Comparison of ENCODE assay signal across 15 cellular contexts in genomic region chr9:32782476-32783167, GRCh38. TPM values are rescaled to one million over a fixed set of nuclear protein-coding genes. Genes with fewer than 3 reads are reported as not detected.
DNase-seq lines count a peak whose midpoint lies in the region; ATAC-seq and TF ChIP-seq lines count a peak whose summit lies in the region.
"Had no signal": no experiment of that assay in that cellular context is flagged by ENCODE, and none has a peak within 500 bp of the region (broad histone marks: within the 10 kb centered on the region; RNA-seq: fewer than 3 reads in every experiment).

No MANE protein-coding gene starts in this region.

- H3K36me3 ChIP-seq in upper lobe of right lung (no peaks in the 10 kb centered on the region), OCI-LY7 (ENCODE audit: insufficient read depth, low read length) (no peaks in the 10 kb centered on the region), ascending aorta (no peaks in the 10 kb centered on the region)

- H3K27me3 Mint-ChIP-seq in natural killer cell treated with Interleukin-12 subunit alpha and Interleukin-12 subunit beta and Interleukin-15 and Interleukin-18, amount 100 ng/mL, for 72 hours, result peaks cover 29 to 38% of the 10 kb centered on the region in 2 donors
- H3K27me3 Mint-ChIP-seq in natural killer cell (ENCODE audit: low read depth in 2 of 2), result peaks cover 33 to 71% of the 10 kb centered on the region in 2 donors
- peaks cover 90% of the 10 kb centered on the region for H3K27me3 Mint-ChIP-seq in nephron (ENCODE audit: low read depth)

- intact Hi-C loops in natural killer cell (cut with micrococcal nuclease), result no loop called here
- intact Hi-C loops in dorsolateral prefrontal cortex (cut with DNase I), result no loop called here
- intact Hi-C loops in upper lobe of right lung (cut with DNase I), result no loop called here
- intact Hi-C loops in OCI-LY7 (cut with micrococcal nuclease; ENCODE audit: unreplicated experiment), result no loop called here
- intact Hi-C loops in ascending aorta (cut with DNase I), result no loop called here

- TF ChIP-seq CTCF in natural killer cell (IDR thresholded peaks at IDR 0.05) (no peak), dorsolateral prefrontal cortex (IDR thresholded peaks at IDR 0.05 in 54 of 56, conservative IDR thresholded peaks at IDR 0.05 in 2 of 56; ENCODE audit: low read depth in 1 of 56, partially characterized antibody in 56 of 56) (no peak), nephron (IDR thresholded peaks at IDR 0.05; ENCODE audit: unreplicated experiment in 3 of 3) (no peak), upper lobe of right lung (IDR thresholded peaks at IDR 0.05) (no peak), OCI-LY7 (conservative IDR thresholded peaks at IDR 0.05; ENCODE audit: low read length) (no peak), ascending aorta (IDR thresholded peaks at IDR 0.05) (no peak)

- no peaks in the 10 kb centered on the region for H3K4me1 Mint-ChIP-seq in natural killer cell treated with Interleukin-12 subunit alpha and Interleukin-12 subunit beta and Interleukin-15 and Interleukin-18, amount 100 ng/mL, for 72 hours (ENCODE audit: low read depth in 2 of 2)
- H3K4me1 Mint-ChIP-seq in natural killer cell (no peaks in the 10 kb centered on the region), nephron (peaks cover 16% of the 10 kb centered on the region)
- H3K4me1 Mint-ChIP-seq: B cell had no signal

- H3K27ac ChIP-seq in dorsolateral prefrontal cortex (no peak overlapping the region), upper lobe of right lung (no peak overlapping the region), OCI-LY7 (ENCODE audit: low read depth, low read length, poor library complexity, severe bottlenecking) (no peak overlapping the region), ascending aorta (no peak overlapping the region)

- no peaks in the 10 kb centered on the region for H3K79me2 ChIP-seq in OCI-LY7 (ENCODE audit: insufficient read depth, low read depth, low read length)

- no peak overlapping the region for H3K4me3 Mint-ChIP-seq in natural killer cell treated with Interleukin-12 subunit alpha and Interleukin-12 subunit beta and Interleukin-15 and Interleukin-18, amount 100 ng/mL, for 72 hours
- H3K4me3 Mint-ChIP-seq in natural killer cell (no peak overlapping the region), nephron (peak overlapping the region; percentile 64 to 72 (median 69))
- H3K4me3 Mint-ChIP-seq: B cell had no signal

- POLR2A ChIA-PET in OCI-LY7 (lab: Charles Lee), result interaction anchor here (1.2 kb wide), 1 partner anchor 10 kb away, joined by 5 read pairs; no protein-coding TSS in a partner anchor

- H3K27me3 ChIP-seq in dorsolateral prefrontal cortex, result peaks cover 0 to 63% (median 37%) of the 10 kb centered on the region in 45 donors
- peaks cover 44% of the 10 kb centered on the region for H3K27me3 ChIP-seq in upper lobe of right lung
- H3K27me3 ChIP-seq in ascending aorta, result no peaks in the 10 kb centered on the region

- DNase-seq in natural killer cell treated with Interleukin-12 subunit alpha and Interleukin-12 subunit beta and Interleukin-15 and Interleukin-18, amount 100 ng/mL, for 72 hours (ENCODE audit: low spot score), result no peak
- DNase-seq in natural killer cell (no peak), dorsolateral prefrontal cortex (no peak), upper lobe of right lung (no peak), globus pallidus (ENCODE audit: low spot score) (no peak), OCI-LY7 (ENCODE audit: low spot score) (no peak), ascending aorta (ENCODE audit: low spot score in 2 of 2) (no peak)
- DNase-seq: activated CD4-positive, alpha-beta T cell treated with anti-CD3 and anti-CD28 coated beads for 1 hour; aorta; DND-41; NCI-H2029 treated with DMSO at 0.1 percent for 48 hours; stimulated activated CD4-positive, alpha-beta T cell treated with anti-CD3 and anti-CD28 coated beads, Interleukin-1b, Interleukin-23, amount 100 ng/mL, for 48 hours had no signal

- no peak overlapping the region for H2AFZ ChIP-seq in OCI-LY7 (ENCODE audit: low read length)

- no peak overlapping the region for H3K4me2 ChIP-seq in OCI-LY7 (ENCODE audit: low read length)

- H3K4me3 ChIP-seq in dorsolateral prefrontal cortex (peak overlapping the region in 55 of 59 donors; percentile 6 to 65 (median 41)), upper lobe of right lung (peak overlapping the region; percentile 4), OCI-LY7 (ENCODE audit: low read depth, low read length, poor library complexity, severe bottlenecking) (no peak overlapping the region), ascending aorta (no peak overlapping the region)

- H3K9me2 ChIP-seq in OCI-LY7 (ENCODE audit: insufficient read depth, low read length), result 0 out of 2 replicates have a peak, but pooled peaks cover 4% of the 10 kb centered on the region

- H3K4me1 ChIP-seq in upper lobe of right lung, result no peaks in the 10 kb centered on the region
- H3K4me1 ChIP-seq in OCI-LY7 (ENCODE audit: insufficient read depth, low read length, poor library complexity, severe bottlenecking), result no peaks in the 10 kb centered on the region
- no peaks in the 10 kb centered on the region for H3K4me1 ChIP-seq in ascending aorta

- H4K20me1 ChIP-seq in OCI-LY7 (ENCODE audit: insufficient read depth, low read length), result no peaks in the 10 kb centered on the region

- no TSS peak for BruUV-seq in OCI-LY7 (replicated peaks; lab: Mats Ljungman, UMichigan)

- no peak overlapping the region for H3K27ac Mint-ChIP-seq in natural killer cell treated with Interleukin-12 subunit alpha and Interleukin-12 subunit beta and Interleukin-15 and Interleukin-18, amount 100 ng/mL, for 72 hours
- H3K27ac Mint-ChIP-seq in natural killer cell, result no peak overlapping the region
- no peak overlapping the region for H3K27ac Mint-ChIP-seq in nephron
- H3K27ac Mint-ChIP-seq: B cell had no signal

- CTCF ChIA-PET in OCI-LY7 (lab: Charles Lee; ENCODE audit: unreplicated experiment), result no interaction called here

- peaks cover 5% of the 10 kb centered on the region for H3K9me3 Mint-ChIP-seq in natural killer cell treated with Interleukin-12 subunit alpha and Interleukin-12 subunit beta and Interleukin-15 and Interleukin-18, amount 100 ng/mL, for 72 hours
- H3K9me3 Mint-ChIP-seq in natural killer cell (peaks cover 0 to 4% of the 10 kb centered on the region in 2 donors), nephron (peaks cover 2% of the 10 kb centered on the region)

- no peaks in the 10 kb centered on the region for H3K9me3 ChIP-seq in upper lobe of right lung
- no peaks in the 10 kb centered on the region for H3K9me3 ChIP-seq in OCI-LY7 (ENCODE audit: low read length)
- no peaks in the 10 kb centered on the region for H3K9me3 ChIP-seq in ascending aorta

- ATAC-seq in natural killer cell treated with Interleukin-12 subunit alpha and Interleukin-12 subunit beta and Interleukin-15 and Interleukin-18, amount 100 ng/mL, for 72 hours, result peak; percentile 31 to 36
- ATAC-seq in natural killer cell (no peak), upper lobe of right lung (peak; percentile 27)

- peaks cover 4% of the 10 kb centered on the region for H3K36me3 Mint-ChIP-seq in natural killer cell treated with Interleukin-12 subunit alpha and Interleukin-12 subunit beta and Interleukin-15 and Interleukin-18, amount 100 ng/mL, for 72 hours
- H3K36me3 Mint-ChIP-seq in natural killer cell (peaks cover 8% of the 10 kb centered on the region), nephron (ENCODE audit: low read depth) (no peaks in the 10 kb centered on the region)

RNA-seq across cellular contexts. Expression of gene TMEM215, which starts 0.7 kb away (rescaled TPM):
- not detected for total RNA-seq in natural killer cell treated with Interleukin-12 subunit alpha and Interleukin-12 subunit beta and Interleukin-15 and Interleukin-18, amount 100 ng/mL, for 72 hours
- total RNA-seq in natural killer cell (not detected), dorsolateral prefrontal cortex (1 to 10 TPM in 6 of 120 experiments, under 1 TPM in 76, not detected in 38; 0.07 to 1.8 (median 0.33) TPM), upper lobe of right lung (not detected), OCI-LY7 (2022) (not detected in 2 replicates), ascending aorta (0.75 TPM)
- 0.10 TPM in 1 of 2 replicates, not detected in the other for total RNA-seq in OCI-LY7 (2014; rRNA removed; shearing (Covaris generic))
- total RNA-seq: aorta, B cell, lung microvascular endothelial cell had no signal

Comparison
In these comparisons a context has a peak if more than half of its experiments do, and no peak if none do; other contexts are left out.
1. ATAC-seq: peak in natural killer cell treated with Interleukin-12 subunit alpha and Interleukin-12 subunit beta and Interleukin-15 and Interleukin-18, amount 100 ng/mL, for 72 hours (2 of 2) and upper lobe of right lung (single experiment); none in natural killer cell (0 of 3).
2. H3K4me3 Mint-ChIP-seq: peak in nephron (3 of 3); none in natural killer cell treated with Interleukin-12 subunit alpha and Interleukin-12 subunit beta and Interleukin-15 and Interleukin-18, amount 100 ng/mL, for 72 hours (single experiment) and natural killer cell (single experiment).
3. H3K4me3 ChIP-seq: peak in dorsolateral prefrontal cortex (55 of 59) and upper lobe of right lung (single experiment); none in OCI-LY7 (single experiment) and ascending aorta (0 of 2).